ENCODE assay signal across 18 cellular contexts in genomic region chr6:157150076-157150475, GRCh38.
DNase-seq lines count a peak whose midpoint lies in the region; ATAC-seq and TF ChIP-seq lines count a peak whose summit lies in the region.
"Had no signal": no experiment of that assay in that cellular context is flagged by ENCODE, and none has a peak within 500 bp of the region (broad histone marks: within the 10 kb centered on the region; RNA-seq: fewer than 3 reads in every experiment).

No MANE protein-coding gene starts in this region.

- H3K27me3 ChIP-seq in Panc1 (ENCODE audit: control insufficient read depth, insufficient read depth, low read length) (no peaks in the 10 kb centered on the region), mammary epithelial cell (ENCODE audit: insufficient read depth, low read length) (no peaks in the 10 kb centered on the region)
- H3K27me3 ChIP-seq: upper lobe of left lung had no signal

- 52% methylated on average over 6 of the region's 6 CpGs for WGBS in mammary epithelial cell (ENCODE audit: low coverage, missing lambda C conversion rate)
- 87 to 95% methylated on average over 4 of the region's 6 CpGs for whole genome bisulfite sequencing in mesodermal cell (ENCODE audit: insufficient coverage in 2 of 2), 2 experiments

- POLR2A ChIA-PET in Panc1 (lab: Charles Lee): no interaction called here

- H4K20me1 ChIP-seq in mammary epithelial cell (ENCODE audit: insufficient read depth, low read length): no peaks in the 10 kb centered on the region

- DNase-seq in Caki2 (ENCODE audit: low read depth) (peak; percentile 1), Panc1 (ENCODE audit: low read depth, low spot score) (no peak), mammary epithelial cell (no peak), putamen (ENCODE audit: low spot score) (no peak), sciatic nerve (ENCODE audit: low spot score) (no peak), NAMALWA (ENCODE audit: low spot score) (no peak)
- no peak for DNase-seq in NK-92 treated with Interleukin-12 subunit alpha and Interleukin-12 subunit beta, amount 100 ng/mL, for 24 hours (lab: John Stamatoyannopoulos, UW)
- DNase-seq: activated CD4-positive, CD25-positive, alpha-beta regulatory T cell treated with anti-CD3 and anti-CD28 coated beads, Interleukin-2, amount 50 U/mL, for 72 hours; activated gamma-delta T cell; effector memory CD4-positive, alpha-beta T cell; naive thymus-derived CD4-positive, alpha-beta T cell; NCI-H1092; Right ventricle myocardium superior; stimulated activated CD4-positive, alpha-beta T cell treated with anti-CD3 and anti-CD28 coated beads, Interleukin-15, amount 100 ng/mL, for 24 hours; stimulated activated naive CD4-positive, alpha-beta T cell treated with Interleukin-2 at 50 U/mL for 16 hours; T-helper 17 cell; upper lobe of left lung had no signal

- H3K36me3 ChIP-seq in Panc1 (ENCODE audit: control insufficient read depth, insufficient read depth, low read length) (peaks cover 2% of the 10 kb centered on the region; the same call in 1 of the 2 replicates), mammary epithelial cell (ENCODE audit: insufficient read depth, low read length) (peaks cover 3% of the 10 kb centered on the region), mesodermal cell (ENCODE audit: control insufficient read depth, insufficient read depth, low read length) (peaks cover 30% of the 10 kb centered on the region)

- dilution Hi-C loops in mammary epithelial cell (cut with HindIII; ENCODE audit: low sequenced_read_pairs): no loop called here

- BruUV-seq in Panc1 (replicated peaks; lab: Mats Ljungman, UMichigan) (no TSS peak), mammary epithelial cell (replicated peaks; lab: Mats Ljungman, UMichigan) (no TSS peak)

- no peaks in the 10 kb centered on the region for H3K79me2 ChIP-seq in mammary epithelial cell (ENCODE audit: insufficient read depth, low read length)

- intact Hi-C loops in Panc1 (cut with micrococcal nuclease; ENCODE audit: unreplicated experiment) (no loop called here), mammary epithelial cell (cut with micrococcal nuclease) (no loop called here), sciatic nerve (cut with DNase I) (no loop called here)

- H3K27ac ChIP-seq in Panc1 (ENCODE audit: low read length) (peak overlapping the region; percentile 98), mammary epithelial cell (ENCODE audit: insufficient read depth, low read depth, low read length) (peak overlapping the region; percentile 75), mesodermal cell (ENCODE audit: low read depth, low read length, severe bottlenecking) (peak overlapping the region; percentile 58)
- H3K27ac ChIP-seq: upper lobe of left lung had no signal

- CTCF ChIA-PET in Panc1 (lab: Charles Lee) (no interaction called here), mammary epithelial cell (lab: Charles Lee; ENCODE audit: low non-redundant PET) (no interaction called here)

- H3K4me2 ChIP-seq in mammary epithelial cell (ENCODE audit: insufficient read depth, low read depth, low read length): peak overlapping the region; percentile 78

- TF ChIP-seq CTCF in Panc1 (IDR thresholded peaks at IDR 0.05) (no peak), mammary epithelial cell (conservative IDR thresholded peaks at IDR 0.05 in 1 of 2, IDR thresholded peaks at IDR 0.05 in 1 of 2; ENCODE audit: extremely low read depth in 1 of 2, insufficient read depth in 1 of 2, low read depth in 1 of 2, low read length in 2 of 2) (no peak)

- H3K4me3 ChIP-seq in Panc1 (ENCODE audit: low read depth in 2 of 2, low read length in 2 of 2): no peak overlapping the region
- no peak overlapping the region for H3K4me3 ChIP-seq in mammary epithelial cell (replicated peaks in 1 of 3; ENCODE audit: insufficient read depth in 1 of 3, low read depth in 2 of 3, low read length in 3 of 3)
- no peak overlapping the region for H3K4me3 ChIP-seq in mesodermal cell (ENCODE audit: extremely low read depth, insufficient read depth, low read length, poor library complexity, severe bottlenecking)
- H3K4me3 ChIP-seq: upper lobe of left lung had no signal

- in situ Hi-C loops in Caki2 (cut with HindIII; ENCODE audit: low pct_unique_long_range_greater_than_20kb, low sequenced_read_pairs): no loop called here
- in situ Hi-C loops in Panc1 (cut with HindIII; ENCODE audit: low pct_unique_long_range_greater_than_20kb, low sequenced_read_pairs): no loop called here
- in situ Hi-C loops in mammary epithelial cell (cut with MboI; ENCODE audit: low sequenced_read_pairs in 2 of 2): no loop called here

- no peak overlapping the region for H2AFZ ChIP-seq in mammary epithelial cell (ENCODE audit: low read depth, low read length)

- H3K9ac ChIP-seq in mammary epithelial cell (ENCODE audit: insufficient read depth, low read length): no peak overlapping the region

- H3K4me1 ChIP-seq in Panc1 (ENCODE audit: control insufficient read depth, insufficient read depth, low read length) (peaks cover 50% of the 10 kb centered on the region), mammary epithelial cell (ENCODE audit: insufficient read depth, low read length) (peaks cover 30% of the 10 kb centered on the region), mesodermal cell (ENCODE audit: control insufficient read depth, insufficient read depth, low read length, poor library complexity, severe bottlenecking) (peaks cover 46% of the 10 kb centered on the region)

- no peak for ATAC-seq in Panc1
- no peak for ATAC-seq in sciatic nerve
- ATAC-seq: naive thymus-derived CD4-positive, alpha-beta T cell; T-helper 17 cell had no signal

- H3K9me3 ChIP-seq in Panc1 (ENCODE audit: control insufficient read depth, insufficient read depth, low read depth, low read length) (no peaks in the 10 kb centered on the region), mammary epithelial cell (replicated peaks; ENCODE audit: insufficient read depth, low read length) (no peaks in the 10 kb centered on the region), mesodermal cell (ENCODE audit: control insufficient read depth, low read length) (no peaks in the 10 kb centered on the region)
- H3K9me3 ChIP-seq: upper lobe of left lung had no signal
